Comparison of ENCODE assay signal across 8 cellular contexts in the genomic region with DNA sequence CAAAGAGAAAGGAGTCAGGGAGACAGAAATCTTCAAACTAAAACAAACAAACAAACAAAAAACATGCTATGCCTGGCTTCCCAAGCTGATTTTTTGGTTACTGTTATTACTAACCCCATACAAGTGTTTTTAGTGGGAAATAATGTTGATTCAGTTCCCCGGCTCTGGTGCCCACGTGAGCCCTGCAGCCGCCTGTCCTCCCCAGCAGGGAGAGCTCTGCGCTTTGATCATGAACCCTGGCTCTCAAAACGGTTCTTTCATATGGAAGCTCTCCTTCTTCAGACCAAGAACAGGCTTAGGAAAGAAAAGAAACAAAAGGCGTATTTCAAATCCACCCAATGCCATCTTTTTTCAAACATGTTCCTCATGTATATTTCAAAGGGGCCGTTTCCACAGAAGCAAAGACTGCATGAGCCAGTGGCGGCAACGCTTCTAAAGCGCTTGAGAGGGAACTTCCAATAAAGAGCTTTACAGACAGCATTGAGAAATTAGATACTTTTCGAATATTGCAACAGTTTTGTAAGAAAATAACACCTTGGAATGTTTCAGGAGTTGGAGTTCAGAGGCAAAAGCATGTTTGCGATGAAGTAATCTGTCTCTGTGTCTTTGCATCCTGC.
A peak's percentile ranks its signal among the peaks of the same experiment; 100 is the strongest.
DNase-seq lines count a peak whose midpoint lies in the region; ATAC-seq and TF ChIP-seq lines count a peak whose summit lies in the region.

No MANE protein-coding gene starts in this region.

- peak overlapping the region in 1 of 2 experiments; percentile 98; a peak in 2 of 4 replicates for H3K27ac ChIP-seq in SK-N-SH (ENCODE audit: low read depth in 2 of 2, low read length in 1 of 2)

- peak; percentile 53 for ATAC-seq in GM21447 (IDR thresholded peaks at IDR 0.05; ENCODE audit: unreplicated experiment)
- ATAC-seq in GM18517 (IDR thresholded peaks at IDR 0.05; ENCODE audit: unreplicated experiment), result no peak
- no peak for ATAC-seq in HG02623 (IDR thresholded peaks at IDR 0.05; ENCODE audit: unreplicated experiment)

- no peak overlapping the region for H2AFZ ChIP-seq in SK-N-SH (ENCODE audit: low read depth)

- peak overlapping the region in 1 of 2 experiments; percentile 27; a peak in 1 of 4 replicates for H3K4me3 ChIP-seq in SK-N-SH (ENCODE audit: low read depth in 2 of 2, low read length in 1 of 2)

- H3K4me2 ChIP-seq in SK-N-SH, result no peak overlapping the region

- peaks cover 0 to 14% of the 10 kb centered on the region in 2 experiments; a peak in 2 of 4 replicates for H3K4me1 ChIP-seq in SK-N-SH (ENCODE audit: control insufficient read depth in 1 of 2, insufficient read depth in 2 of 2, low read depth in 1 of 2, low read length in 1 of 2)

- H3K79me2 ChIP-seq in SK-N-SH (ENCODE audit: insufficient read depth), result no peaks in the 10 kb centered on the region

- H3K9me2 ChIP-seq in SK-N-SH, result no peaks in the 10 kb centered on the region

- no peaks in the 10 kb centered on the region for H3K27me3 ChIP-seq in SK-N-SH (ENCODE audit: insufficient read depth)

- DNase-seq in DMS53 (lab: John Stamatoyannopoulos, UW), result peak; percentile 72
- DNase-seq in NCI-H1048 (lab: John Stamatoyannopoulos, UW), result peak; percentile 54
- peak; percentile 91 for DNase-seq in SK-N-SH
- DNase-seq in erythroblast (lab: John Stamatoyannopoulos, UW), result peak; percentile 13 to 25
- DNase-seq in myocyte (ENCODE audit: low read depth), result peak; percentile 56

- POLR2A ChIA-PET in SK-N-SH (lab: Yijun Ruan, JAX), result interaction anchor here (0.9 to 2.5 kb wide), 5 partner anchors 27 to 951 kb away, joined by 3 to 13 read pairs (median 4); partner anchors contain the start of genes MED10 and UBE2QL1

- TF ChIP-seq POLR2A in erythroblast (IDR thresholded peaks at IDR 0.05; ENCODE audit: low read length), result no peak

- H3K36me3 ChIP-seq in SK-N-SH (replicated peaks in 1 of 2; ENCODE audit: control insufficient read depth in 1 of 2, insufficient read depth in 2 of 2, low read length in 1 of 2), result no peaks in the 10 kb centered on the region

- peak in 1 of 2 experiments; percentile 30; a peak in 1 of 4 replicates for TF ChIP-seq EP300 in SK-N-SH (IDR thresholded peaks at IDR 0.05; ENCODE audit: borderline replicate concordance in 1 of 2, low read depth in 1 of 2, low read length in 1 of 2)

- H3K9ac ChIP-seq in SK-N-SH, result no peak overlapping the region

- 47% methylated on average over 12 of the region's 12 CpGs for WGBS in SK-N-SH (ENCODE audit: low lambda C conversion rate)

- no peaks in the 10 kb centered on the region for H3K9me3 ChIP-seq in SK-N-SH

- H4K20me1 ChIP-seq in SK-N-SH (ENCODE audit: insufficient read depth), result no peaks in the 10 kb centered on the region

- CTCF ChIA-PET in SK-N-SH (lab: Yijun Ruan, JAX), result interaction anchor here (0.6 to 2.4 kb wide), 80 partner anchors 9 to 1248 kb away, joined by 3 to 32 read pairs (median 4); partner anchors contain the start of gene UBE2QL1

- peak; percentile 99 for TF ChIP-seq RAD21 in SK-N-SH (IDR thresholded peaks at IDR 0.05; ENCODE audit: low read length)

- TF ChIP-seq CTCF in SK-N-SH (IDR thresholded peaks at IDR 0.05), result peak; percentile 67

- peaks cover 4% of the 10 kb centered on the region for H3F3A ChIP-seq in SK-N-SH (replicated peaks; ENCODE audit: insufficient read depth)

TF ChIP-seq in SK-N-SH, 30 proteins besides CTCF, POLR2A, EP300 and RAD21:
- TF ChIP-seq JUND (IDR thresholded peaks at IDR 0.05), result no peak
- TF ChIP-seq SMC3 (IDR thresholded peaks at IDR 0.05; ENCODE audit: low read depth, low read length), result peak; percentile 90
- no peak for TF ChIP-seq CHD2 (IDR thresholded peaks at IDR 0.05; ENCODE audit: low read length, partially characterized antibody)
- TF ChIP-seq NFIC (IDR thresholded peaks at IDR 0.05; ENCODE audit: borderline replicate concordance), result no peak
- TF ChIP-seq USF1 (IDR thresholded peaks at IDR 0.05; ENCODE audit: borderline replicate concordance, low read depth), result peak; percentile 65; the same call in 1 of the 2 replicates
- TF ChIP-seq MXI1 (IDR thresholded peaks at IDR 0.05; ENCODE audit: low read depth, low read length), result peak; percentile 52; the same call in 1 of the 2 replicates
- TF ChIP-seq, protein P1, sequence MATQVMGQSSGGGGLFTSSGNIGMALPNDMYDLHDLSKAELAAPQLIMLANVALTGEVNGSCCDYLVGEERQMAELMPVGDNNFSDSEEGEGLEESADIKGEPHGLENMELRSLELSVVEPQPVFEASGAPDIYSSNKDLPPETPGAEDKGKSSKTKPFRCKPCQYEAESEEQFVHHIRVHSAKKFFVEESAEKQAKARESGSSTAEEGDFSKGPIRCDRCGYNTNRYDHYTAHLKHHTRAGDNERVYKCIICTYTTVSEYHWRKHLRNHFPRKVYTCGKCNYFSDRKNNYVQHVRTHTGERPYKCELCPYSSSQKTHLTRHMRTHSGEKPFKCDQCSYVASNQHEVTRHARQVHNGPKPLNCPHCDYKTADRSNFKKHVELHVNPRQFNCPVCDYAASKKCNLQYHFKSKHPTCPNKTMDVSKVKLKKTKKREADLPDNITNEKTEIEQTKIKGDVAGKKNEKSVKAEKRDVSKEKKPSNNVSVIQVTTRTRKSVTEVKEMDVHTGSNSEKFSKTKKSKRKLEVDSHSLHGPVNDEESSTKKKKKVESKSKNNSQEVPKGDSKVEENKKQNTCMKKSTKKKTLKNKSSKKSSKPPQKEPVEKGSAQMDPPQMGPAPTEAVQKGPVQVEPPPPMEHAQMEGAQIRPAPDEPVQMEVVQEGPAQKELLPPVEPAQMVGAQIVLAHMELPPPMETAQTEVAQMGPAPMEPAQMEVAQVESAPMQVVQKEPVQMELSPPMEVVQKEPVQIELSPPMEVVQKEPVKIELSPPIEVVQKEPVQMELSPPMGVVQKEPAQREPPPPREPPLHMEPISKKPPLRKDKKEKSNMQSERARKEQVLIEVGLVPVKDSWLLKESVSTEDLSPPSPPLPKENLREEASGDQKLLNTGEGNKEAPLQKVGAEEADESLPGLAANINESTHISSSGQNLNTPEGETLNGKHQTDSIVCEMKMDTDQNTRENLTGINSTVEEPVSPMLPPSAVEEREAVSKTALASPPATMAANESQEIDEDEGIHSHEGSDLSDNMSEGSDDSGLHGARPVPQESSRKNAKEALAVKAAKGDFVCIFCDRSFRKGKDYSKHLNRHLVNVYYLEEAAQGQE (IDR thresholded peaks at IDR 0.05; ENCODE audit: low read depth, low read length), result no peak
- TF ChIP-seq GABPA (IDR thresholded peaks at IDR 0.05; ENCODE audit: low read depth), result no peak
- TF ChIP-seq, protein P2, sequence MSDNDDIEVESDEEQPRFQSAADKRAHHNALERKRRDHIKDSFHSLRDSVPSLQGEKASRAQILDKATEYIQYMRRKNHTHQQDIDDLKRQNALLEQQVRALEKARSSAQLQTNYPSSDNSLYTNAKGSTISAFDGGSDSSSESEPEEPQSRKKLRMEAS (IDR thresholded peaks at IDR 0.05; ENCODE audit: low read depth), result peak; percentile 20; the same call in 1 of the 2 replicates
- TF ChIP-seq SIN3A (IDR thresholded peaks at IDR 0.05; ENCODE audit: borderline replicate concordance, low read depth, low read length), result no peak
TF ChIP-seq in SK-N-SH: peak in this region for 4.

Comparison
In these comparisons a context has a peak if more than half of its experiments do, and no peak if none do; other contexts are left out.
1. DNase-seq: peak in every context shown above with its lines; median percentile 91 in SK-N-SH; 72 in DMS53; 56 in myocyte; 54 in NCI-H1048; 19 in erythroblast.